In the genomic region with DNA sequence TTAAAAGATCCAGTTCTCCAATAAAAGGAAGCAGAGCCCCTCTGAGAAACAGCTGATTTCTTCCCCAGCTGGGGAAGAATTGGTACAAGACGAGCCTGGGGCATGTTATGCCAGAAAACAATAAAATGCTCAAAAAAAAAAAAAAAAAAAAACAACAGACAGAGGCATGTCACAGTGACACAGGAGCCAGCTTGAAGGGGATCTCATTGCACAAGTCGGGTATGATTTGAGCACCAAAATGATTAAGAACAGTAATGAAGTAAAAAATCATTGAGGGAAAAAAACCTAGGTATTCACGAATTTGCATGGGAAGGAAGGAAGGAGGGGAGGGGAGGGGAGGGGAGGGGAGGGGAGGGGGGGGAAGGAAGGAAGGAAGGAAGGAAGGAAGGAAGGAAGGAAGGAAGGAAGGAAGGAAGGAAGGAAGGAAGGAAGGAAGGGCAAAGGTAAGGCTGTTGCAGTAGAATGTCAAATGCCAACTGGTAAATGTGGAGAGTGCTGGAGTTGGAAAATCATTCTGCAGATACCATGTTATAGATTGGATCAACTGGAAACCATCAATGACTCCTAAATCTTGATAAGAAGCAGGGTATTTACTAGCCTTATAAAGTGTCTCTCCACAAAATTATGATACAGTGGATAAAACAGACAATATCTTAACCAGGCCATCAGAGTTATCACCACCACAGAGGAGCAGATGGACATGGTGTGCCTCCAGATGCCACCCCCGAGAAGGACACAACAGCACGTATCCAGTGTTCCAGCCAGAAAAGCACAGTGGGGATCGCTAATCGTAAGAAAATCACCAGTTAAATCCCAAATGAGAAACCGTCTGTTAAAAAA, we compare ENCODE assay signal across 38 cellular contexts. TPM values are rescaled to one million over a fixed set of nuclear protein-coding genes. Genes with fewer than 3 reads are reported as not detected.
"Had no signal": no experiment of that assay in that cellular context is flagged by ENCODE, and none has a peak within 500 bp of the region (broad histone marks: within the 10 kb centered on the region; RNA-seq: fewer than 3 reads in every experiment).

No MANE protein-coding gene starts in this region.

- H3K4me3 Mint-ChIP-seq: activated CD4-positive, alpha-beta memory T cell treated with anti-CD3 and anti-CD28 coated beads, Interleukin-2, amount 10 ng/mL, durations not matched to agents 7 days and 5 days; activated CD4-positive, alpha-beta T cell treated with anti-CD3 and anti-CD28 coated beads for 36 hours; activated CD4-positive, alpha-beta T cell treated with anti-CD3 and anti-CD28 coated beads, Interleukin-2, amount 10 ng/mL, durations not matched to agents 7 days and 5 days; activated CD8-positive, alpha-beta memory T cell treated with anti-CD3 and anti-CD28 coated beads, Interleukin-2, amount 10 ng/mL, durations not matched to agents 7 days and 5 days; activated CD8-positive, alpha-beta T cell treated with anti-CD3 and anti-CD28 coated beads, Interleukin-2, amount 10 ng/mL, durations not matched to agents 7 days and 5 days; activated naive CD4-positive, alpha-beta T cell treated with anti-CD3 and anti-CD28 coated beads, Interleukin-2, amount 10 ng/mL, durations not matched to agents 7 days and 5 days; activated naive CD4-positive, alpha-beta T cell treated with anti-CD3 and anti-CD28 coated beads, Interleukin-2, amount 50 U/mL, for 24 hours; activated naive CD8-positive, alpha-beta T cell; activated naive CD8-positive, alpha-beta T cell treated with anti-CD3 and anti-CD28 coated beads, Interleukin-2, amount 10 ng/mL, durations not matched to agents 7 days and 5 days; activated naive CD8-positive, alpha-beta T cell treated with anti-CD3 and anti-CD28 coated beads, Interleukin-2, amount 50 U/mL, for 24 hours; activated T-cell treated with anti-CD3 and anti-CD28 coated beads, Interleukin-2, amount 50 U/mL, for 24 hours; brain; central memory CD8-positive, alpha-beta T cell; T-helper 1 cell treated with Interleukin-12 subunit alpha and Interleukin-12 subunit beta and Interleukin-4 antibody, amounts not matched to agents 30 μg/mL and 1 μg/mL, for 36 hours; T-helper 2 cell treated with Interferon-gamma antibody and Interleukin-4, amounts not matched to agents 5 μg/mL and 100 μg/mL, for 36 hours had no signal

- H3K27ac Mint-ChIP-seq: activated CD4-positive, alpha-beta memory T cell treated with anti-CD3 and anti-CD28 coated beads, Interleukin-2, amount 10 ng/mL, durations not matched to agents 7 days and 5 days; activated CD4-positive, alpha-beta T cell treated with anti-CD3 and anti-CD28 coated beads for 36 hours; activated CD4-positive, alpha-beta T cell treated with anti-CD3 and anti-CD28 coated beads, Interleukin-2, amount 10 ng/mL, durations not matched to agents 7 days and 5 days; activated CD8-positive, alpha-beta memory T cell treated with anti-CD3 and anti-CD28 coated beads, Interleukin-2, amount 10 ng/mL, durations not matched to agents 7 days and 5 days; activated CD8-positive, alpha-beta T cell treated with anti-CD3 and anti-CD28 coated beads, Interleukin-2, amount 10 ng/mL, durations not matched to agents 7 days and 5 days; activated naive CD4-positive, alpha-beta T cell treated with anti-CD3 and anti-CD28 coated beads, Interleukin-2, amount 10 ng/mL, durations not matched to agents 7 days and 5 days; activated naive CD4-positive, alpha-beta T cell treated with anti-CD3 and anti-CD28 coated beads, Interleukin-2, amount 50 U/mL, for 24 hours; activated naive CD8-positive, alpha-beta T cell; activated naive CD8-positive, alpha-beta T cell treated with anti-CD3 and anti-CD28 coated beads, Interleukin-2, amount 10 ng/mL, durations not matched to agents 7 days and 5 days; activated naive CD8-positive, alpha-beta T cell treated with anti-CD3 and anti-CD28 coated beads, Interleukin-2, amount 50 U/mL, for 24 hours; activated T-cell treated with anti-CD3 and anti-CD28 coated beads, Interleukin-2, amount 50 U/mL, for 24 hours; activated T-helper 2 cell treated with anti-CD3 and anti-CD28 coated beads, Interferon-gamma antibody, Interleukin-2, Interleukin-4, amounts not matched to agents 10 μg/mL and 5 μg/mL and 100 μg/mL, durations not matched to agents 14 hours and 24 hours and 36 hours; brain; T-helper 1 cell treated with Interleukin-12 subunit alpha and Interleukin-12 subunit beta and Interleukin-4 antibody, amounts not matched to agents 30 μg/mL and 1 μg/mL, for 36 hours; T-helper 2 cell treated with Interferon-gamma antibody and Interleukin-4, amounts not matched to agents 5 μg/mL and 100 μg/mL, for 36 hours had no signal

- H3K9me3 ChIP-seq: ascending aorta had no signal

- DNase-seq: activated CD4-positive, alpha-beta memory T cell treated with anti-CD3 and anti-CD28 coated beads, Interleukin-2, amount 10 ng/mL, durations not matched to agents 7 days and 5 days; activated CD4-positive, alpha-beta T cell treated with anti-CD3 and anti-CD28 coated beads for 1 hour; activated CD4-positive, alpha-beta T cell treated with anti-CD3 and anti-CD28 coated beads for 36 hours; activated CD4-positive, alpha-beta T cell treated with anti-CD3 and anti-CD28 coated beads for 48 hours; activated CD4-positive, alpha-beta T cell treated with anti-CD3 and anti-CD28 coated beads, Interleukin-2, amount 10 ng/mL, durations not matched to agents 7 days and 5 days; activated CD4-positive, alpha-beta T cell treated with anti-CD3 and anti-CD28 coated beads, Interleukin-2, amount 50 U/mL, for 48 hours; activated CD4-positive, CD25-positive, alpha-beta regulatory T cell; activated CD8-positive, alpha-beta memory T cell treated with anti-CD3 and anti-CD28 coated beads for 24 hours; activated CD8-positive, alpha-beta memory T cell treated with anti-CD3 and anti-CD28 coated beads, Interleukin-2, amount 10 ng/mL, durations not matched to agents 7 days and 5 days; activated CD8-positive, alpha-beta memory T cell treated with anti-CD3 and anti-CD28 coated beads, Interleukin-2, amount 50 U/mL, for 48 hours; activated CD8-positive, alpha-beta T cell treated with anti-CD3 and anti-CD28 coated beads, Interleukin-2, amount 10 ng/mL, durations not matched to agents 7 days and 5 days; activated effector memory CD4-positive, alpha-beta T cell treated with Interleukin-2 at 50 U/mL for 16 hours; activated gamma-delta T cell; activated naive CD4-positive, alpha-beta T cell treated with anti-CD3 and anti-CD28 coated beads, Interleukin-2, amount 10 ng/mL, durations not matched to agents 7 days and 5 days; activated naive CD4-positive, alpha-beta T cell treated with Interleukin-2 at 50 U/mL for 16 hours; activated naive CD8-positive, alpha-beta T cell treated with anti-CD3 and anti-CD28 coated beads, Interleukin-2, amount 10 ng/mL, durations not matched to agents 7 days and 5 days; activated naive CD8-positive, alpha-beta T cell treated with anti-CD3 and anti-CD28 coated beads, Interleukin-2, amount 50 U/mL, for 24 hours; activated T-cell treated with anti-CD3 and anti-CD28 coated beads, Interleukin-2, amount 50 U/mL, for 24 hours; activated T-cell treated with anti-CD3 and anti-CD28 coated beads, Interleukin-2, amount 50 U/mL, for 48 hours; amygdala; anterior cingulate cortex; caudate nucleus; cerebellar nuclear complex; T-helper 2 cell; T-helper 9 cell had no signal

- H3K27ac ChIP-seq: ascending aorta, cardiac muscle cell, VCaP had no signal

- H3K27me3 ChIP-seq: ascending aorta had no signal

- H3K9me3 Mint-ChIP-seq: activated CD4-positive, alpha-beta memory T cell treated with anti-CD3 and anti-CD28 coated beads, Interleukin-2, amount 10 ng/mL, durations not matched to agents 7 days and 5 days; activated CD4-positive, alpha-beta T cell treated with anti-CD3 and anti-CD28 coated beads, Interleukin-2, amount 10 ng/mL, durations not matched to agents 7 days and 5 days; activated naive CD4-positive, alpha-beta T cell treated with anti-CD3 and anti-CD28 coated beads, Interleukin-2, amount 10 ng/mL, durations not matched to agents 7 days and 5 days; activated naive CD4-positive, alpha-beta T cell treated with anti-CD3 and anti-CD28 coated beads, Interleukin-2, amount 50 U/mL, for 24 hours; activated naive CD8-positive, alpha-beta T cell treated with anti-CD3 and anti-CD28 coated beads, Interleukin-2, amount 10 ng/mL, durations not matched to agents 7 days and 5 days; activated naive CD8-positive, alpha-beta T cell treated with anti-CD3 and anti-CD28 coated beads, Interleukin-2, amount 50 U/mL, for 24 hours; activated T-cell treated with anti-CD3 and anti-CD28 coated beads, Interleukin-2, amount 50 U/mL, for 24 hours; activated T-helper 2 cell treated with anti-CD3 and anti-CD28 coated beads, Interferon-gamma antibody, Interleukin-2, Interleukin-4, amounts not matched to agents 10 μg/mL and 5 μg/mL and 100 μg/mL, durations not matched to agents 14 hours and 24 hours and 36 hours; brain; central memory CD8-positive, alpha-beta T cell; T-helper 1 cell treated with Interleukin-12 subunit alpha and Interleukin-12 subunit beta and Interleukin-4 antibody, amounts not matched to agents 30 μg/mL and 1 μg/mL, for 36 hours; T-helper 2 cell treated with Interferon-gamma antibody and Interleukin-4, amounts not matched to agents 5 μg/mL and 100 μg/mL, for 36 hours had no signal

- H3K4me1 Mint-ChIP-seq: activated CD4-positive, alpha-beta memory T cell treated with anti-CD3 and anti-CD28 coated beads, Interleukin-2, amount 10 ng/mL, durations not matched to agents 7 days and 5 days; activated CD4-positive, alpha-beta T cell treated with anti-CD3 and anti-CD28 coated beads for 36 hours; activated CD4-positive, alpha-beta T cell treated with anti-CD3 and anti-CD28 coated beads, Interleukin-2, amount 10 ng/mL, durations not matched to agents 7 days and 5 days; activated CD8-positive, alpha-beta memory T cell treated with anti-CD3 and anti-CD28 coated beads, Interleukin-2, amount 10 ng/mL, durations not matched to agents 7 days and 5 days; activated naive CD4-positive, alpha-beta T cell treated with anti-CD3 and anti-CD28 coated beads, Interleukin-2, amount 10 ng/mL, durations not matched to agents 7 days and 5 days; activated naive CD4-positive, alpha-beta T cell treated with anti-CD3 and anti-CD28 coated beads, Interleukin-2, amount 50 U/mL, for 24 hours; activated naive CD8-positive, alpha-beta T cell treated with anti-CD3 and anti-CD28 coated beads, Interleukin-2, amount 10 ng/mL, durations not matched to agents 7 days and 5 days; activated naive CD8-positive, alpha-beta T cell treated with anti-CD3 and anti-CD28 coated beads, Interleukin-2, amount 50 U/mL, for 24 hours; central memory CD8-positive, alpha-beta T cell had no signal

- FAIRE-seq: bronchial epithelial cell, TTC549 had no signal

- H3K4me3 ChIP-seq: ascending aorta, cardiac muscle cell had no signal

- H3K36me3 Mint-ChIP-seq: activated CD8-positive, alpha-beta memory T cell treated with anti-CD3 and anti-CD28 coated beads, Interleukin-2, amount 10 ng/mL, durations not matched to agents 7 days and 5 days; activated naive CD4-positive, alpha-beta T cell treated with anti-CD3 and anti-CD28 coated beads, Interleukin-2, amount 10 ng/mL, durations not matched to agents 7 days and 5 days; activated naive CD4-positive, alpha-beta T cell treated with anti-CD3 and anti-CD28 coated beads, Interleukin-2, amount 50 U/mL, for 24 hours; activated naive CD8-positive, alpha-beta T cell; activated naive CD8-positive, alpha-beta T cell treated with anti-CD3 and anti-CD28 coated beads, Interleukin-2, amount 10 ng/mL, durations not matched to agents 7 days and 5 days; brain had no signal

- ATAC-seq: activated CD4-positive, alpha-beta T cell treated with anti-CD3 and anti-CD28 coated beads for 36 hours; activated CD4-positive, CD25-positive, alpha-beta regulatory T cell treated with anti-CD3 and anti-CD28 coated beads, Interleukin-2, amount 50 U/mL, for 24 hours; activated CD8-positive, alpha-beta memory T cell treated with anti-CD3 and anti-CD28 coated beads, Interleukin-2, amount 10 ng/mL, durations not matched to agents 7 days and 5 days; activated CD8-positive, alpha-beta T cell treated with anti-CD3 and anti-CD28 coated beads, Interleukin-2, amount 10 ng/mL, durations not matched to agents 7 days and 5 days; activated naive CD8-positive, alpha-beta T cell treated with anti-CD3 and anti-CD28 coated beads, Interleukin-2, amount 50 U/mL, for 24 hours had no signal

- H3K4me1 ChIP-seq: ascending aorta had no signal

- H3K36me3 ChIP-seq: ascending aorta, cardiac muscle cell had no signal

RNA-seq across cellular contexts. Expression of a gene that starts 7.2 kb away (rescaled TPM):
- total RNA-seq: activated CD4-positive, alpha-beta memory T cell treated with anti-CD3 and anti-CD28 coated beads, Interleukin-2, amount 10 ng/mL, durations not matched to agents 7 days and 5 days; activated CD4-positive, alpha-beta T cell treated with anti-CD3 and anti-CD28 coated beads, Interleukin-2, amount 10 ng/mL, durations not matched to agents 7 days and 5 days; activated CD8-positive, alpha-beta memory T cell treated with anti-CD3 and anti-CD28 coated beads, Interleukin-2, amount 10 ng/mL, durations not matched to agents 7 days and 5 days; activated CD8-positive, alpha-beta T cell treated with anti-CD3 and anti-CD28 coated beads, Interleukin-2, amount 10 ng/mL, durations not matched to agents 7 days and 5 days; activated naive CD8-positive, alpha-beta T cell treated with anti-CD3 and anti-CD28 coated beads, Interleukin-2, amount 10 ng/mL, durations not matched to agents 7 days and 5 days; bronchial epithelial cell had no signal
